ENCODE assay signal across 13 cellular contexts in the genomic region with DNA sequence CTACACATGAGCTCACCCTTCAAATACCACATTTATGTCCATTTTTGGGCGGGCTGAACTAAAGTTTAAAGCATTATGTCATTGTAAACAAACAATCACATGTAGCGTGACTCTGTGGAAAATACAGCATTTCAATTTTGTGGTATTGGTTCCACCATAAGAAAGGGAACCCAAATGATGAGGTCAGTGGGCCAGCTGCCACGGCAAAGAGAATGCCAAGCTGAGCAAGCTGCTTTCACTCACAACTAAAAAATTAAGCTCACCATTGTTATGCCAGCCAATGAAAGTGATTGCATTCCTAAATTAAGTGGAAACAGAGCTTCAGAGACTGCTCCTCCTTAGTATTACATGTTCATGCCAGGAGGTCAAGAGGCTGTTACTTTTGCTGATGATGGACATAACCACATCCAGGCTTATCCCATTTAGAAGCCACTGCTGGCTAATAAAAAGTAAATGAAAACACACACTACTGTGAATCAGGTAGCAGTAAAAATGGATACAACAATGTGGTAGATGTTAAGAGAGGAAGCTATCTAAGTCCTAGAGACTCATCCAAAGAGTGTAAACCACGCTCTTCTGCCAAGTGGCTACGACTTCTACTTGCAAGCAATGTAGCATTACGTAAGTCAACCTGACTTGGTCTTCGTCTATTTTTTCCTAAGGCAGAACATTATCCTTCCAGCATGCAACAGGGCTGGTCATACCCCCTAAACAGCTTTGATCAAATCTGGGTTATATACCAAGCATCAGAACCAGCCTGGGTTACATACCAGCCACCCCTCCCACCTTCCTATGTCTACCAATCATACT.
A peak's percentile ranks its signal among the peaks of the same experiment; 100 is the strongest.
DNase-seq lines count a peak whose midpoint lies in the region; ATAC-seq and TF ChIP-seq lines count a peak whose summit lies in the region.
"Had no signal": no experiment of that assay in that cellular context is flagged by ENCODE, and none has a peak within 500 bp of the region (broad histone marks: within the 10 kb centered on the region; RNA-seq: fewer than 3 reads in every experiment).

No MANE protein-coding gene starts in this region.

- H3K27me3 ChIP-seq in DND-41 (ENCODE audit: insufficient read depth, low read length, poor library complexity): no peaks in the 10 kb centered on the region
- H3K27me3 ChIP-seq in mesendoderm (ENCODE audit: insufficient read depth, low read length, poor library complexity): no peaks in the 10 kb centered on the region

- peak; percentile 44; the same call in 1 of the 3 replicates for ATAC-seq in DND-41 (ENCODE audit: insufficient read depth, low read depth)
- ATAC-seq: activated CD8-positive, alpha-beta memory T cell treated with anti-CD3 and anti-CD28 coated beads, Interleukin-2, amount 10 ng/mL, durations not matched to agents 7 days and 5 days; K562; PC-3 had no signal

- H3K4me2 ChIP-seq in DND-41 (ENCODE audit: insufficient read depth, low read length) (no peak overlapping the region), mesendoderm (ENCODE audit: low read length) (no peak overlapping the region)

- no peak overlapping the region for H3K9ac ChIP-seq in DND-41 (ENCODE audit: low read depth, low read length)
- no peak overlapping the region for H3K9ac ChIP-seq in mesendoderm (ENCODE audit: low read length)

- H2BK5ac ChIP-seq in mesendoderm (ENCODE audit: low read length): no peak overlapping the region

- H3K9me3 ChIP-seq in DND-41 (ENCODE audit: insufficient read depth, low read length, severe bottlenecking): no peaks in the 10 kb centered on the region

- H3K79me2 ChIP-seq in DND-41 (ENCODE audit: insufficient read depth, low read length): no peaks in the 10 kb centered on the region
- H3K79me2 ChIP-seq in mesendoderm (ENCODE audit: control insufficient read depth, insufficient read depth, low read length): no peaks in the 10 kb centered on the region

- no peak overlapping the region for H3K23ac ChIP-seq in mesendoderm (ENCODE audit: low read length)

- H3K36me3 ChIP-seq in DND-41 (ENCODE audit: insufficient read depth, low read length) (no peaks in the 10 kb centered on the region), mesendoderm (ENCODE audit: control insufficient read depth, insufficient read depth, low read length) (no peaks in the 10 kb centered on the region)

- H3K4me1 ChIP-seq in DND-41 (ENCODE audit: insufficient read depth, low read length) (no peaks in the 10 kb centered on the region), mesendoderm (ENCODE audit: control insufficient read depth, low read depth, low read length) (no peaks in the 10 kb centered on the region)

- H2AFZ ChIP-seq in DND-41 (ENCODE audit: low read depth, low read length): no peak overlapping the region

- H3K18ac ChIP-seq in mesendoderm (ENCODE audit: low read length): no peak overlapping the region

- no peak overlapping the region for H4K5ac ChIP-seq in mesendoderm (ENCODE audit: low read length)

- no peak overlapping the region for H2AK5ac ChIP-seq in mesendoderm (ENCODE audit: low read length)

- no peak for DNase-seq in DND-41
- DNase-seq in NCI-H2196 treated with DMSO at 0.1 percent for 48 hours (lab: John Stamatoyannopoulos, UW; ENCODE audit: unreplicated experiment): peak; percentile 24
- DNase-seq in cerebellum (ENCODE audit: low spot score): peak; percentile 58
- DNase-seq in pons (ENCODE audit: low spot score): peak; percentile 28
- no peak for DNase-seq in dermis blood vessel endothelial cell
- DNase-seq in SIG-M5 (lab: John Stamatoyannopoulos, UW): no peak
- no peak for DNase-seq in activated effector memory CD4-positive, alpha-beta T cell treated with anti-CD3 and anti-CD28 coated beads, Interleukin-2, amount 50 U/mL, for 16 hours
- DNase-seq in mesendoderm: no peak
- DNase-seq: activated CD8-positive, alpha-beta memory T cell treated with anti-CD3 and anti-CD28 coated beads, Interleukin-2, amount 10 ng/mL, durations not matched to agents 7 days and 5 days; GDM1; PC-3; stimulated activated naive CD4-positive, alpha-beta T cell had no signal

- WGBS in mesendoderm (ENCODE audit: extremely low coverage, insufficient coverage, low lambda C conversion rate): no CpG with 5 or more reads among the region's 7 CpGs

- H2BK15ac ChIP-seq in mesendoderm (replicated peaks; ENCODE audit: low read depth): no peak overlapping the region

- H3K4me3 ChIP-seq in DND-41 (ENCODE audit: low read depth in 1 of 2, low read length in 2 of 2): no peak overlapping the region
- no peak overlapping the region for H3K4me3 ChIP-seq in mesendoderm (ENCODE audit: low read length)
- H3K4me3 ChIP-seq: K562 had no signal

- no peak overlapping the region for H4K8ac ChIP-seq in mesendoderm (ENCODE audit: low read depth, low read length)

- H4K20me1 ChIP-seq in DND-41 (ENCODE audit: insufficient read depth, low read length): no peaks in the 10 kb centered on the region

- no peak overlapping the region for H3K4ac ChIP-seq in mesendoderm (ENCODE audit: low read depth, low read length)

- no peaks in the 10 kb centered on the region for H3K79me1 ChIP-seq in mesendoderm (ENCODE audit: low read length)

- H2BK120ac ChIP-seq in mesendoderm (ENCODE audit: low read depth, low read length): no peak overlapping the region

- no peak for TF ChIP-seq CTCF in DND-41 (IDR thresholded peaks at IDR 0.05; ENCODE audit: borderline replicate concordance, extremely low read depth, low read length, poor library complexity, severe bottlenecking)

- H3K27ac ChIP-seq in DND-41 (ENCODE audit: low read length) (no peak overlapping the region), mesendoderm (ENCODE audit: low read depth, low read length) (no peak overlapping the region)

- H3K56ac ChIP-seq in mesendoderm (ENCODE audit: low read length): no peak overlapping the region

Comparison
In these comparisons a context has a peak if more than half of its experiments do, and no peak if none do; other contexts are left out.
1. DNase-seq: peak in NCI-H2196 treated with DMSO at 0.1 percent for 48 hours (single experiment), cerebellum (single experiment) and pons (single experiment); none in DND-41 (single experiment), dermis blood vessel endothelial cell (single experiment), SIG-M5 (single experiment), activated effector memory CD4-positive, alpha-beta T cell treated with anti-CD3 and anti-CD28 coated beads, Interleukin-2, amount 50 U/mL, for 16 hours (single experiment) and mesendoderm (single experiment).